In genomic region chr6:56246544-56246940, GRCh38 we compare ENCODE assay signal across 12 cellular contexts. TPM values are rescaled to one million over a fixed set of nuclear protein-coding genes. Genes with fewer than 3 reads are reported as not detected.
A peak's percentile ranks its signal among the peaks of the same experiment; 100 is the strongest.
DNase-seq lines count a peak whose midpoint lies in the region; ATAC-seq and TF ChIP-seq lines count a peak whose summit lies in the region.
"Had no signal": no experiment of that assay in that cellular context is flagged by ENCODE, and none has a peak within 500 bp of the region (broad histone marks: within the 10 kb centered on the region; RNA-seq: fewer than 3 reads in every experiment).

No MANE protein-coding gene starts in this region.

- no peaks in the 10 kb centered on the region for H3K36me3 ChIP-seq in ACC112 (ENCODE audit: insufficient read depth, low read length)
- no peaks in the 10 kb centered on the region for H3K36me3 ChIP-seq in RWPE2 (ENCODE audit: low read depth)
- no peaks in the 10 kb centered on the region for H3K36me3 ChIP-seq in left ventricle myocardium inferior
- no peaks in the 10 kb centered on the region for H3K36me3 ChIP-seq in MM.1S (replicated peaks; ENCODE audit: insufficient read depth, low read length)

- H3K27me3 ChIP-seq in ACC112 (ENCODE audit: insufficient read depth, low read length), result 0 out of 2 replicates have a peak, but pooled peaks cover 3% of the 10 kb centered on the region
- H3K27me3 ChIP-seq in RWPE2 (ENCODE audit: insufficient read depth, poor library complexity, severe bottlenecking), result no peaks in the 10 kb centered on the region
- peaks cover 15% of the 10 kb centered on the region for H3K27me3 ChIP-seq in left ventricle myocardium inferior (ENCODE audit: low read depth)
- H3K27me3 ChIP-seq in MM.1S (replicated peaks; ENCODE audit: insufficient read depth, low read length), result no peaks in the 10 kb centered on the region

- H3K27ac ChIP-seq in ACC112 (ENCODE audit: low read depth, low read length) (no peak overlapping the region), RWPE2 (ENCODE audit: poor library complexity, severe bottlenecking) (no peak overlapping the region), left ventricle myocardium inferior (replicated peaks) (peak overlapping the region; percentile 60), MM.1S (ENCODE audit: low read length) (no peak overlapping the region), substantia nigra (ENCODE audit: low read depth, low read length, poor library complexity, severe bottlenecking) (no peak overlapping the region)

- H4K20me1 ChIP-seq in MM.1S (ENCODE audit: insufficient read depth, low read length), result no peaks in the 10 kb centered on the region

- ATAC-seq in RWPE2 (ENCODE audit: low read depth) (peak; percentile 31; the same call in 1 of the 3 replicates), omental fat pad (ENCODE audit: low FRiP score) (peak; percentile 64)
- ATAC-seq: activated T-cell treated with anti-CD3 and anti-CD28 coated beads, Interleukin-2, amount 50 U/mL, for 72 hours; natural killer cell had no signal

- no peak overlapping the region for H3K9ac ChIP-seq in MM.1S (ENCODE audit: low read length)

- H3K9me3 ChIP-seq in RWPE2 (ENCODE audit: severe bottlenecking), result no peaks in the 10 kb centered on the region
- no peaks in the 10 kb centered on the region for H3K9me3 ChIP-seq in left ventricle myocardium inferior (replicated peaks)
- H3K9me3 ChIP-seq in MM.1S (replicated peaks; ENCODE audit: insufficient read depth, low read length), result no peaks in the 10 kb centered on the region

- peak overlapping the region; percentile 60 for H2AFZ ChIP-seq in ACC112 (ENCODE audit: low read length, unreplicated experiment)
- H2AFZ ChIP-seq in MM.1S (ENCODE audit: low read length), result no peak overlapping the region

- no peaks in the 10 kb centered on the region for H3F3A ChIP-seq in MM.1S (ENCODE audit: insufficient read depth, low read length)

- no peak for TF ChIP-seq CTCF in RWPE2 (IDR thresholded peaks at IDR 0.05; ENCODE audit: poor library complexity, severe bottlenecking)
- no peak for TF ChIP-seq CTCF in left ventricle myocardium inferior (IDR thresholded peaks at IDR 0.05; ENCODE audit: borderline replicate concordance)
- TF ChIP-seq CTCF in omental fat pad (IDR thresholded peaks at IDR 0.05), result no peak
- TF ChIP-seq CTCF in MM.1S (IDR thresholded peaks at IDR 0.05; ENCODE audit: low read length), result no peak

- intact Hi-C loops in left ventricle myocardium inferior (cut with micrococcal nuclease), result no loop called here

- H3K4me2 ChIP-seq in MM.1S (ENCODE audit: low read depth, low read length), result no peak overlapping the region

- H3K79me2 ChIP-seq in ACC112 (ENCODE audit: control insufficient read depth, insufficient read depth, low read length, unreplicated experiment) (no peaks in the 10 kb centered on the region), MM.1S (ENCODE audit: low read length) (no peaks in the 10 kb centered on the region)

- DNase-seq in RWPE2 (ENCODE audit: low spot score) (no peak), left ventricle myocardium inferior (no peak), omental fat pad (ENCODE audit: low spot score) (no peak), MM.1S (no peak), pons (ENCODE audit: low spot score) (no peak), substantia nigra (lab: John Stamatoyannopoulos, UW) (no peak)
- DNase-seq in activated CD4-positive, alpha-beta T cell treated with anti-CD3 and anti-CD28 coated beads, Interleukin-2, amount 50 U/mL, for 1 hour, result no peak
- DNase-seq: activated T-cell treated with anti-CD3 and anti-CD28 coated beads, Interleukin-2, amount 50 U/mL, for 72 hours; natural killer cell; NCI-H226 had no signal

- H3K9me2 ChIP-seq in MM.1S (replicated peaks; ENCODE audit: insufficient read depth, low read length), result no peaks in the 10 kb centered on the region

- H3K4me3 ChIP-seq in ACC112 (ENCODE audit: low read depth, low read length), result peak overlapping the region; percentile 74
- no peak overlapping the region for H3K4me3 ChIP-seq in RWPE2 (ENCODE audit: severe bottlenecking)
- H3K4me3 ChIP-seq in left ventricle myocardium inferior, result peak overlapping the region; percentile 67
- no peak overlapping the region for H3K4me3 ChIP-seq in MM.1S (ENCODE audit: low read length)

- H3K4me1 ChIP-seq in ACC112 (ENCODE audit: control insufficient read depth, insufficient read depth, low read length, unreplicated experiment) (peaks cover 24% of the 10 kb centered on the region), RWPE2 (ENCODE audit: insufficient read depth, poor library complexity, severe bottlenecking) (peaks cover 32% of the 10 kb centered on the region), left ventricle myocardium inferior (peaks cover 38% of the 10 kb centered on the region), MM.1S (ENCODE audit: low read length) (no peaks in the 10 kb centered on the region)

RNA-seq across cellular contexts. Expression of gene COL21A1, which starts 0.8 kb away (rescaled TPM):
- total RNA-seq in left ventricle myocardium inferior (54.3 TPM), omental fat pad (1 to 10 TPM; 1.1 to 6.9 (median 1.9) TPM)
- total RNA-seq: activated T-cell treated with anti-CD3 and anti-CD28 coated beads, Interleukin-2, amount 50 U/mL, for 72 hours; natural killer cell; T-helper 2 cell treated with Interferon-gamma antibody and Interleukin-4, amounts not matched to agents 100 ng/mL and 5 ng/mL, for 36 hours had no signal

Comparison
In these comparisons a context has a peak if more than half of its experiments do, and no peak if none do; other contexts are left out.
1. H3K4me3 ChIP-seq: peak in ACC112 (single experiment) and left ventricle myocardium inferior (single experiment); none in RWPE2 (single experiment) and MM.1S (single experiment).